Comparison of ENCODE assay signal across 1 cellular context in the genomic region with DNA sequence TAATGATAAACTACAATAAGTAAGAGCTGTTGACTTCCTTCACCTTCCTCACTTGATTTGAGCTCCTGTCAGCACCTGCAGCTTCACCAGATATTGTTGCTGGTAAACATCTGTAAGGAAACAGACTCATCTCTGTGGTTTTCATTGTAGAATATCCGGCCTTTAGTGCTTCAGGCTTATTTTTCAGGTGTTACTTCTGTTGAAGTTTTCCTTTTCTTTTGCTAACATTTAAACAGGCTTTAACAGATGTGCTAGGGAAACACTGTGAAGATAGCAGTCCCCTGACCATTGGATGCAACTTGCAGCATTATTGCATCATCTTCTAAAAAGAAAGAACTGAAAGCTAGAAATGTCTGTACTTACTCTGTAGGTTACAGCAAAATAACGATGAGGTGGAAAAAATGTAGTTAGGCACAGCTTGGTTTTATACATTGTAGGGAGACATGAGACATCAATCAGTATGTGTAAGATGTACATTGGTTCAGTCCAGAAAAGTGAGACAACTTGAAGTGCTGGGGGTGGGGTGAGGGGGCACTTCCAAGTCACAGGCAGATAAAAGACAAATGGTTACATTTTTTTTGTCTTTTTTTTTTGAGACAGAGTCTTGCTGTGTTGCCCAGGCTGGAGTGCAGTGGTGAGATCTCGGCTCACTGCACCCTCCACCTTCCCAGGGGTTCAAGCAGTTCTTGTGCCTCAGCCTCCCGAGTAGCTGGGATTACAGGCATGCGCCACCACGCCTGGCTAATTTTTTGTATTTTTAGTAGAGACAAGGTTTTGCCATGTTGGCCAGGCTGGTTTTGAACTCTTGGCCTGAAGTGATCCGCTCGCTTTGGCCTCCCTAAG.
A peak's percentile ranks its signal among the peaks of the same experiment; 100 is the strongest.
TF ChIP-seq lines count a peak whose summit lies in the region.

No MANE protein-coding gene starts in this region.

TF ChIP-seq in HEK293, 187 proteins besides CTCF, POLR2A, EP300 and RAD21 (continued from another document):
- TF ChIP-seq, protein P1, sequence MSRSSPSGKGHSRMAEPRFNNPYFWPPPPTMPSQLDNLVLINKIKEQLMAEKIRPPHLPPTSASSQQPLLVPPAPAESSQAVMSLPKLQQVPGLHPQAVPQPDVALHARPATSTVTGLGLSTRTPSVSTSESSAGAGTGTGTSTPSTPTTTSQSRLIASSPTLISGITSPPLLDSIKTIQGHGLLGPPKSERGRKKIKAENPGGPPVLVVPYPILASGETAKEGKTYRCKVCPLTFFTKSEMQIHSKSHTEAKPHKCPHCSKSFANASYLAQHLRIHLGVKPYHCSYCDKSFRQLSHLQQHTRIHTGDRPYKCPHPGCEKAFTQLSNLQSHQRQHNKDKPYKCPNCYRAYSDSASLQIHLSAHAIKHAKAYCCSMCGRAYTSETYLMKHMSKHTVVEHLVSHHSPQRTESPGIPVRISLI (tag by site-specific recombination; IDR thresholded peaks at IDR 0.05): no peak
- TF ChIP-seq, protein P2, sequence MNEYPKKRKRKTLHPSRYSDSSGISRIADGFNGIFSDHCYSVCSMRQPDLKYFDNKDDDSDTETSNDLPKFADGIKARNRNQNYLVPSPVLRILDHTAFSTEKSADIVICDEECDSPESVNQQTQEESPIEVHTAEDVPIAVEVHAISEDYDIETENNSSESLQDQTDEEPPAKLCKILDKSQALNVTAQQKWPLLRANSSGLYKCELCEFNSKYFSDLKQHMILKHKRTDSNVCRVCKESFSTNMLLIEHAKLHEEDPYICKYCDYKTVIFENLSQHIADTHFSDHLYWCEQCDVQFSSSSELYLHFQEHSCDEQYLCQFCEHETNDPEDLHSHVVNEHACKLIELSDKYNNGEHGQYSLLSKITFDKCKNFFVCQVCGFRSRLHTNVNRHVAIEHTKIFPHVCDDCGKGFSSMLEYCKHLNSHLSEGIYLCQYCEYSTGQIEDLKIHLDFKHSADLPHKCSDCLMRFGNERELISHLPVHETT (tag by site-specific recombination; IDR thresholded peaks at IDR 0.05): no peak
- TF ChIP-seq ZBTB17 (tag by site-specific recombination; IDR thresholded peaks at IDR 0.05): peak; percentile 59; the same call in 1 of the 2 replicates
- TF ChIP-seq ZNF768 (tag by site-specific recombination; IDR thresholded peaks at IDR 0.05): no peak
- TF ChIP-seq ZNF335 (tag by site-specific recombination; conservative IDR thresholded peaks at IDR 0.05): peak; percentile 61
- no peak for TF ChIP-seq ZNF571 (tag by site-specific recombination; IDR thresholded peaks at IDR 0.05)
- TF ChIP-seq ZNF292 (tag by site-specific recombination; IDR thresholded peaks at IDR 0.05; ENCODE audit: borderline replicate concordance, low read depth): no peak
- TF ChIP-seq ZBTB20 (tag by site-specific recombination; IDR thresholded peaks at IDR 0.05): peak; percentile 43; the same call in 1 of the 2 replicates
- no peak for TF ChIP-seq ZNF416 (tag by site-specific recombination; IDR thresholded peaks at IDR 0.05)
- TF ChIP-seq ZNF2 (tag by site-specific recombination; IDR thresholded peaks at IDR 0.05): no peak
- TF ChIP-seq, protein P3, sequence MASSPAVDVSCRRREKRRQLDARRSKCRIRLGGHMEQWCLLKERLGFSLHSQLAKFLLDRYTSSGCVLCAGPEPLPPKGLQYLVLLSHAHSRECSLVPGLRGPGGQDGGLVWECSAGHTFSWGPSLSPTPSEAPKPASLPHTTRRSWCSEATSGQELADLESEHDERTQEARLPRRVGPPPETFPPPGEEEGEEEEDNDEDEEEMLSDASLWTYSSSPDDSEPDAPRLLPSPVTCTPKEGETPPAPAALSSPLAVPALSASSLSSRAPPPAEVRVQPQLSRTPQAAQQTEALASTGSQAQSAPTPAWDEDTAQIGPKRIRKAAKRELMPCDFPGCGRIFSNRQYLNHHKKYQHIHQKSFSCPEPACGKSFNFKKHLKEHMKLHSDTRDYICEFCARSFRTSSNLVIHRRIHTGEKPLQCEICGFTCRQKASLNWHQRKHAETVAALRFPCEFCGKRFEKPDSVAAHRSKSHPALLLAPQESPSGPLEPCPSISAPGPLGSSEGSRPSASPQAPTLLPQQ (tag by site-specific recombination; IDR thresholded peaks at IDR 0.05): no peak; the same call in 1 of the 2 replicates
- TF ChIP-seq, protein P4, sequence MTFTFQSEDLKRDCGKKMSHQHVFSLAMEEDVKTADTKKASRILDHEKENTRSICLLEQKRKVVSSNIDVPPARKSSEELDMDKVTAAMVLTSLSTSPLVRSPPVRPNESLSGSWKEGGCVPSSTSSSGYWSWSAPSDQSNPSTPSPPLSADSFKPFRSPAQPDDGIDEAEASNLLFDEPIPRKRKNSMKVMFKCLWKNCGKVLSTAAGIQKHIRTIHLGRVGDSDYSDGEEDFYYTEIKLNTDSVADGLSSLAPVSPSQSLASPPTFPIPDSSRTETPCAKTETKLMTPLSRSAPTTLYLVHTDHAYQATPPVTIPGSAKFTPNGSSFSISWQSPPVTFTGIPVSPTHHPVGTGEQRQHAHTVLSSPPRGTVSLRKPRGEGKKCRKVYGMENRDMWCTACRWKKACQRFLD (tag by site-specific recombination; IDR thresholded peaks at IDR 0.05): no peak
- TF ChIP-seq ZNF510 (tag by site-specific recombination; IDR thresholded peaks at IDR 0.05; ENCODE audit: insufficient replicate concordance): no peak
- TF ChIP-seq RBAK (tag by site-specific recombination; IDR thresholded peaks at IDR 0.05): no peak
- TF ChIP-seq ZNF214 (tag by site-specific recombination; IDR thresholded peaks at IDR 0.05; ENCODE audit: borderline replicate concordance): no peak
